In genomic region chr12:49809369-49810158, GRCh38 we compare ENCODE assay signal across 12 cellular contexts. TPM values are rescaled to one million over a fixed set of nuclear protein-coding genes. Genes with fewer than 3 reads are reported as not detected.
A peak's percentile ranks its signal among the peaks of the same experiment; 100 is the strongest.
DNase-seq lines count a peak whose midpoint lies in the region; ATAC-seq and TF ChIP-seq lines count a peak whose summit lies in the region.
"Had no signal": no experiment of that assay in that cellular context is flagged by ENCODE, and none has a peak within 500 bp of the region (broad histone marks: within the 10 kb centered on the region; RNA-seq: fewer than 3 reads in every experiment).

No MANE protein-coding gene starts in this region.

- H3K9ac ChIP-seq in BLaER1 treated with 17β-estradiol and CSF1 and Interleukin-3, amounts not matched to agents 10 nM and 100 nM: peak overlapping the region; percentile 29 to 80 (median 65); a peak in 19 of 22 replicates
- H3K9ac ChIP-seq in rectal smooth muscle tissue (ENCODE audit: low read length): no peak overlapping the region

- H3K79me2 ChIP-seq in hepatocyte: peaks cover 64% of the 10 kb centered on the region

- TF ChIP-seq CTCF in hepatocyte (IDR thresholded peaks at IDR 0.05; ENCODE audit: poor library complexity): no peak

- H2AFZ ChIP-seq in hepatocyte: no peak overlapping the region

- no peaks in the 10 kb centered on the region for H3K9me3 ChIP-seq in BLaER1 treated with 17β-estradiol and CSF1 and Interleukin-3, amounts not matched to agents 10 nM and 100 nM (replicated peaks in 1 of 11)
- no peaks in the 10 kb centered on the region for H3K9me3 ChIP-seq in hepatocyte (ENCODE audit: low read depth)

- H3K4me1 Mint-ChIP-seq in activated T-helper 17 cell treated with anti-CD3 and anti-CD28 coated beads, Interleukin-2, amount 50 U/mL, for 72 hours: peaks cover 5% of the 10 kb centered on the region
- peaks cover 16 to 25% of the 10 kb centered on the region in 2 donors for H3K4me1 Mint-ChIP-seq in stimulated activated naive B cell treated with anti-CD40 and anti-IgM and Interleukin-4, amounts not matched to agents 10 μg/mL and 1 μg/mL and 100 μg/mL, for 72 hours

- 44% methylated on average over 7 of the region's 7 CpGs for WGBS in hepatocyte (ENCODE audit: low lambda C conversion rate, missing lambda C conversion rate)

- H3K4me2 ChIP-seq in BLaER1 treated with 17β-estradiol and CSF1 and Interleukin-3, amounts not matched to agents 10 nM and 100 nM: peak overlapping the region; percentile 70 to 97 (median 92)
- H3K4me2 ChIP-seq in hepatocyte: peak overlapping the region; percentile 56

- no peaks in the 10 kb centered on the region for H3K9me3 Mint-ChIP-seq in activated T-helper 17 cell treated with anti-CD3 and anti-CD28 coated beads, Interleukin-2, amount 50 U/mL, for 72 hours
- H3K9me3 Mint-ChIP-seq in stimulated activated naive B cell treated with anti-CD40 and anti-IgM and Interleukin-4, amounts not matched to agents 10 μg/mL and 1 μg/mL and 100 μg/mL, for 72 hours: no peaks in the 10 kb centered on the region
- H3K9me3 Mint-ChIP-seq: stimulated activated naive CD8-positive, alpha-beta T cell treated with anti-CD3 and anti-CD28 coated beads, Interleukin-15, Interleukin-2, amounts not matched to agents 100 ng/mL and 50 ng/mL, for 24 hours had no signal

- peaks cover 14 to 48% (median 23%) of the 10 kb centered on the region in 11 experiments; a peak in 21 of 22 replicates for H3K36me3 ChIP-seq in BLaER1 treated with 17β-estradiol and CSF1 and Interleukin-3, amounts not matched to agents 10 nM and 100 nM
- no peaks in the 10 kb centered on the region for H3K36me3 ChIP-seq in hepatocyte (replicated peaks; ENCODE audit: insufficient read depth, low read depth)
- H3K36me3 ChIP-seq in rectal smooth muscle tissue (ENCODE audit: control insufficient read depth, insufficient read depth, low read length): peaks cover 4% of the 10 kb centered on the region

- no peak overlapping the region for H3K4me3 Mint-ChIP-seq in activated T-helper 17 cell treated with anti-CD3 and anti-CD28 coated beads, Interleukin-2, amount 50 U/mL, for 72 hours
- H3K4me3 Mint-ChIP-seq in stimulated activated naive B cell treated with anti-CD40 and anti-IgM and Interleukin-4, amounts not matched to agents 10 μg/mL and 1 μg/mL and 100 μg/mL, for 72 hours: no peak overlapping the region
- H3K4me3 Mint-ChIP-seq: stimulated activated naive CD8-positive, alpha-beta T cell treated with anti-CD3 and anti-CD28 coated beads, Interleukin-15, Interleukin-2, amounts not matched to agents 100 ng/mL and 50 ng/mL, for 24 hours had no signal

- peaks cover 0 to 84% (median 40%) of the 10 kb centered on the region in 11 experiments; a peak in 16 of 22 replicates for H4K20me1 ChIP-seq in BLaER1 treated with 17β-estradiol and CSF1 and Interleukin-3, amounts not matched to agents 10 nM and 100 nM
- H4K20me1 ChIP-seq in hepatocyte (ENCODE audit: insufficient read depth, poor library complexity, severe bottlenecking): peaks cover 12% of the 10 kb centered on the region

- DNase-seq in hepatocyte (ENCODE audit: low spot score) (no peak), ACHN (no peak)
- no peak for DNase-seq in stimulated activated naive B cell treated with anti-CD40 and anti-IgM and Interleukin-4, amounts not matched to agents 10 μg/mL and 1 μg/mL and 100 μg/mL, for 72 hours
- DNase-seq: AML-193, T-helper 2 cell had no signal

- no peaks in the 10 kb centered on the region for H3K9me2 ChIP-seq in hepatocyte (replicated peaks; ENCODE audit: insufficient read depth)

- in situ Hi-C loops in ACHN (cut with HindIII; ENCODE audit: low pct_ligation_motif_present, low pct_unique_long_range_greater_than_20kb, low sequenced_read_pairs): no loop called here

- peaks cover 53 to 62% (median 57%) of the 10 kb centered on the region in 10 experiments for H3K4me1 ChIP-seq in BLaER1 treated with 17β-estradiol and CSF1 and Interleukin-3, amounts not matched to agents 10 nM and 100 nM
- H3K4me1 ChIP-seq in hepatocyte (ENCODE audit: insufficient read depth): peaks cover 22% of the 10 kb centered on the region
- H3K4me1 ChIP-seq in rectal smooth muscle tissue (ENCODE audit: control insufficient read depth, insufficient read depth, low read length): peaks cover 16% of the 10 kb centered on the region

- H3K27ac Mint-ChIP-seq in activated T-helper 17 cell treated with anti-CD3 and anti-CD28 coated beads, Interleukin-2, amount 50 U/mL, for 72 hours: peak overlapping the region; percentile 28
- H3K27ac Mint-ChIP-seq in stimulated activated naive B cell treated with anti-CD40 and anti-IgM and Interleukin-4, amounts not matched to agents 10 μg/mL and 1 μg/mL and 100 μg/mL, for 72 hours: no peak overlapping the region
- H3K27ac Mint-ChIP-seq: stimulated activated naive CD8-positive, alpha-beta T cell treated with anti-CD3 and anti-CD28 coated beads, Interleukin-15, Interleukin-2, amounts not matched to agents 100 ng/mL and 50 ng/mL, for 24 hours had no signal

- no peaks in the 10 kb centered on the region for H3K36me3 Mint-ChIP-seq in activated T-helper 17 cell treated with anti-CD3 and anti-CD28 coated beads, Interleukin-2, amount 50 U/mL, for 72 hours (ENCODE audit: low read depth)
- H3K36me3 Mint-ChIP-seq in stimulated activated naive B cell treated with anti-CD40 and anti-IgM and Interleukin-4, amounts not matched to agents 10 μg/mL and 1 μg/mL and 100 μg/mL, for 72 hours: peaks cover 4 to 16% of the 10 kb centered on the region in 2 donors

- ATAC-seq in activated T-helper 17 cell treated with anti-CD3 and anti-CD28 coated beads, Interleukin-2, amount 50 U/mL, for 72 hours (replicated peaks): no peak
- no peak for ATAC-seq in stimulated activated naive B cell treated with anti-CD40 and anti-IgM and Interleukin-4, amounts not matched to agents 10 μg/mL and 1 μg/mL and 100 μg/mL, for 72 hours (replicated peaks)
- ATAC-seq in SK-N-SH treated with all-trans-retinoic acid at 6 μM for 48 hours: no peak
- ATAC-seq in HG03457 (IDR thresholded peaks at IDR 0.05; ENCODE audit: unreplicated experiment): no peak
- ATAC-seq: HCT116 had no signal

- peak overlapping the region in 10 of 11 experiments; percentile 28 to 88 (median 76); a peak in 20 of 22 replicates for H3K27ac ChIP-seq in BLaER1 treated with 17β-estradiol and CSF1 and Interleukin-3, amounts not matched to agents 10 nM and 100 nM
- H3K27ac ChIP-seq in hepatocyte (peak overlapping the region; percentile 76), rectal smooth muscle tissue (ENCODE audit: low read depth, low read length) (peak overlapping the region; percentile 66)

- H3K4me3 ChIP-seq in BLaER1 treated with 17β-estradiol and CSF1 and Interleukin-3, amounts not matched to agents 10 nM and 100 nM: peak overlapping the region in 7 of 10 experiments; percentile 18 to 47 (median 31); a peak in 10 of 20 replicates
- H3K4me3 ChIP-seq in hepatocyte: no peak overlapping the region
- H3K4me3 ChIP-seq in rectal smooth muscle tissue (ENCODE audit: low read length): no peak overlapping the region

- no peaks in the 10 kb centered on the region for H3K27me3 ChIP-seq in BLaER1 treated with 17β-estradiol and CSF1 and Interleukin-3, amounts not matched to agents 10 nM and 100 nM
- H3K27me3 ChIP-seq in hepatocyte: no peaks in the 10 kb centered on the region
- no peaks in the 10 kb centered on the region for H3K27me3 ChIP-seq in rectal smooth muscle tissue (ENCODE audit: control insufficient read depth, insufficient read depth, low read length)

- H3K27me3 Mint-ChIP-seq in activated T-helper 17 cell treated with anti-CD3 and anti-CD28 coated beads, Interleukin-2, amount 50 U/mL, for 72 hours: no peaks in the 10 kb centered on the region
- H3K27me3 Mint-ChIP-seq in stimulated activated naive B cell treated with anti-CD40 and anti-IgM and Interleukin-4, amounts not matched to agents 10 μg/mL and 1 μg/mL and 100 μg/mL, for 72 hours: no peaks in the 10 kb centered on the region
- H3K27me3 Mint-ChIP-seq: stimulated activated naive CD8-positive, alpha-beta T cell treated with anti-CD3 and anti-CD28 coated beads, Interleukin-15, Interleukin-2, amounts not matched to agents 100 ng/mL and 50 ng/mL, for 24 hours had no signal

TF ChIP-seq in SK-N-SH treated with all-trans-retinoic acid at 6 μM for 48 hours, 23 proteins besides CTCF, POLR2A, EP300 and RAD21:
- no peak for TF ChIP-seq ESRRG (CRISPR knock-in tag; IDR thresholded peaks at IDR 0.05)
- no peak for TF ChIP-seq ZFP30 (CRISPR knock-in tag; IDR thresholded peaks at IDR 0.05)

RNA-seq across cellular contexts. Expression of gene NCKAP5L, which starts 18.6 kb away (rescaled TPM):
- total RNA-seq in activated T-helper 17 cell treated with anti-CD3 and anti-CD28 coated beads, Interleukin-2, amount 50 U/mL, for 72 hours: 1 to 10 TPM; 1.2 to 2.4 TPM
- total RNA-seq in hepatocyte: 13.1 and 14.5 TPM in 2 replicates
- polyA plus RNA-seq in hepatocyte: 26.7 and 32.0 TPM in 2 replicates

RNA-seq across cellular contexts. Expression of gene BCDIN3D, which starts 33.3 kb away (rescaled TPM):
- total RNA-seq in activated T-helper 17 cell treated with anti-CD3 and anti-CD28 coated beads, Interleukin-2, amount 50 U/mL, for 72 hours: 1 to 10 TPM; 3.4 to 5.1 TPM
- 4.5 and 5.6 TPM in 2 replicates for total RNA-seq in hepatocyte
- polyA plus RNA-seq in hepatocyte: 3.5 and 5.0 TPM in 2 replicates

Comparison
In these comparisons a context has a peak if more than half of its experiments do, and no peak if none do; other contexts are left out.
1. H3K4me3 ChIP-seq: peak in BLaER1 treated with 17β-estradiol and CSF1 and Interleukin-3, amounts not matched to agents 10 nM and 100 nM (7 of 10); none in hepatocyte (single experiment) and rectal smooth muscle tissue (single experiment).
2. Peak in every context shown above with its lines, with median percentiles within 50 percentile points of each other: H3K27ac ChIP-seq.